20 cellular contexts compared by ENCODE assay signal in the genomic region with DNA sequence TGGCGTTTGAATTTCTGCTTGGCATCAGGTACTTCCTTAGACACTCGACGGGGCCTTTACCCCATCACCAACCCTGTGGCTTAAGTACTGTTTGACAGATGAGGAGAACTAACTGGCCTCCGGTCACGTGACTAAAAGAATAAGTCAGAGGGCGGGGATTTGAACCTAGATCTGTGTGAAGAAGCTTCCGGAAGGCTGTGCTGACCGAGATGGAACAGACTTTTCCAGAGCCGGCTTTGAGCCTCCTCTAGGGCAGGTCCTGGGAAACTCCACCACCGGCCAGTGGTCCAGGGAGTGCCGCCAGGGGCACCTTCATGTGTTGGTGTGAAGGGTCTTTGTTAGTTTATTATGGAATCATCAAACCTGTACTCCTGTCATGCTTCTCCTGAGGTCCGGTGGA. TPM values are rescaled to one million over a fixed set of nuclear protein-coding genes. Genes with fewer than 3 reads are reported as not detected.
DNase-seq lines count a peak whose midpoint lies in the region; ATAC-seq and TF ChIP-seq lines count a peak whose summit lies in the region.
"Had no signal": no experiment of that assay in that cellular context is flagged by ENCODE, and none has a peak within 500 bp of the region (broad histone marks: within the 10 kb centered on the region; RNA-seq: fewer than 3 reads in every experiment).

No MANE protein-coding gene starts in this region.

- no peak overlapping the region for H2BK12ac ChIP-seq in neuronal stem cell (ENCODE audit: low read length)

- H3K4me1 ChIP-seq in right atrium auricular region (peaks cover 0 to 16% of the 10 kb centered on the region in 2 donors), neuronal stem cell (ENCODE audit: control insufficient read depth in 2 of 2, insufficient read depth in 1 of 2, low read depth in 1 of 2, low read length in 2 of 2) (no peaks in the 10 kb centered on the region)
- H3K4me1 ChIP-seq in CD4-positive, alpha-beta memory T cell (ENCODE audit: insufficient read depth, low read length): no peaks in the 10 kb centered on the region

- no peak overlapping the region for H4K91ac ChIP-seq in neuronal stem cell (ENCODE audit: low read depth, low read length, poor library complexity)

- H3K9me3 ChIP-seq in right atrium auricular region: no peaks in the 10 kb centered on the region
- H3K9me3 ChIP-seq in neuronal stem cell (replicated peaks in 1 of 2; ENCODE audit: control insufficient read depth in 2 of 2, insufficient read depth in 1 of 2, low read depth in 1 of 2, low read length in 2 of 2): no peaks in the 10 kb centered on the region
- no peaks in the 10 kb centered on the region for H3K9me3 ChIP-seq in CD4-positive, alpha-beta memory T cell (ENCODE audit: control insufficient read depth in 1 of 2, low read length in 2 of 2)

- no peak overlapping the region for H2AFZ ChIP-seq in neuronal stem cell (ENCODE audit: low read length)

- no peaks in the 10 kb centered on the region for H3K79me1 ChIP-seq in neuronal stem cell (ENCODE audit: low read depth, low read length)

- H3K27me3 ChIP-seq in right atrium auricular region (no peaks in the 10 kb centered on the region), neuronal stem cell (ENCODE audit: control insufficient read depth in 3 of 3, insufficient read depth in 3 of 3, low read depth in 1 of 3, low read length in 3 of 3) (no peaks in the 10 kb centered on the region)
- no peaks in the 10 kb centered on the region for H3K27me3 ChIP-seq in CD4-positive, alpha-beta memory T cell (ENCODE audit: insufficient read depth, low read length)

- H3K4me3 ChIP-seq in right atrium auricular region (no peak overlapping the region), neuronal stem cell (ENCODE audit: low read length in 2 of 2) (no peak overlapping the region)
- no peak overlapping the region for H3K4me3 ChIP-seq in CD4-positive, alpha-beta memory T cell (ENCODE audit: low read length in 2 of 2)

- H3K36me3 ChIP-seq in right atrium auricular region (no peaks in the 10 kb centered on the region), neuronal stem cell (replicated peaks in 1 of 2; ENCODE audit: control insufficient read depth in 2 of 2, insufficient read depth in 2 of 2, low read length in 2 of 2) (no peaks in the 10 kb centered on the region)
- no peaks in the 10 kb centered on the region for H3K36me3 ChIP-seq in CD4-positive, alpha-beta memory T cell (ENCODE audit: insufficient read depth, low read length)

- POLR2A ChIA-PET in activated B cell treated with CpG ODN at 0.5 μM for 24 hours (lab: Charles Lee): no interaction called here
- POLR2A ChIA-PET in CD4-positive, alpha-beta memory T cell (lab: Charles Lee; ENCODE audit: partially characterized antibody): interaction anchor here (0.6 kb wide), 1 partner anchor 47 kb away, joined by 4 read pairs; no protein-coding TSS in a partner anchor

- no CpG with 5 or more reads among the region's 12 CpGs for WGBS in neuronal stem cell (ENCODE audit: extremely low coverage in 2 of 2, insufficient read length in 2 of 2, insufficient replicate concordance in 1 of 2), 2 donors

- no peak overlapping the region for H3K4me2 ChIP-seq in neuronal stem cell (ENCODE audit: insufficient read depth, low read length, poor library complexity, severe bottlenecking)

- no peak overlapping the region for H3K9ac ChIP-seq in neuronal stem cell (ENCODE audit: low read depth, low read length, poor library complexity)

- H3K27ac ChIP-seq in right atrium auricular region (no peak overlapping the region), neuronal stem cell (replicated peaks; ENCODE audit: low read length) (no peak overlapping the region)
- no peak overlapping the region for H3K27ac ChIP-seq in CD4-positive, alpha-beta memory T cell (ENCODE audit: low read depth, low read length)
- H3K27ac ChIP-seq: C4-2B, HL-60 had no signal

- CTCF ChIA-PET in activated B cell treated with CpG ODN at 0.5 μM for 24 hours (lab: Charles Lee): no interaction called here
- CTCF ChIA-PET in CD4-positive, alpha-beta memory T cell (lab: Charles Lee; ENCODE audit: partially characterized antibody): no interaction called here

- no peak overlapping the region for H2BK120ac ChIP-seq in neuronal stem cell (ENCODE audit: low read depth, low read length)

- H3K36me3 Mint-ChIP-seq in activated B cell treated with CpG ODN at 0.5 μM for 24 hours (ENCODE audit: low read depth): peaks cover 21% of the 10 kb centered on the region
- peaks cover 6 to 8% of the 10 kb centered on the region in 2 donors for H3K36me3 Mint-ChIP-seq in CD4-positive, alpha-beta memory T cell

- no peak for ATAC-seq in activated B cell treated with CpG ODN at 0.5 μM for 24 hours (ENCODE audit: low read depth)
- ATAC-seq in HG03439 (IDR thresholded peaks at IDR 0.05; ENCODE audit: unreplicated experiment): no peak
- ATAC-seq: CD8-positive, alpha-beta T cell; HCT116 had no signal

- H3K9me3 Mint-ChIP-seq in activated B cell treated with CpG ODN at 0.5 μM for 24 hours: no peaks in the 10 kb centered on the region
- H3K9me3 Mint-ChIP-seq in CD4-positive, alpha-beta memory T cell: no peaks in the 10 kb centered on the region
- H3K9me3 Mint-ChIP-seq: CD8-positive, alpha-beta T cell; HFFc6 had no signal

- no peak overlapping the region for H3K14ac ChIP-seq in neuronal stem cell (ENCODE audit: low read length)

- no peak for TF ChIP-seq CTCF in right atrium auricular region (IDR thresholded peaks at IDR 0.05)
- no peak for TF ChIP-seq CTCF in activated B cell treated with CpG ODN at 0.5 μM for 24 hours (IDR thresholded peaks at IDR 0.05)

- H3K23ac ChIP-seq in neuronal stem cell (ENCODE audit: low read depth, low read length, poor library complexity): no peak overlapping the region

- H3K4ac ChIP-seq in neuronal stem cell (ENCODE audit: low read length): no peak overlapping the region

- no peak overlapping the region for H3K4me3 Mint-ChIP-seq in activated B cell treated with CpG ODN at 0.5 μM for 24 hours
- no peak overlapping the region for H3K4me3 Mint-ChIP-seq in CD4-positive, alpha-beta memory T cell
- H3K4me3 Mint-ChIP-seq: CD8-positive, alpha-beta T cell; HFFc6 had no signal

- H3K27ac Mint-ChIP-seq in activated B cell treated with CpG ODN at 0.5 μM for 24 hours: peak overlapping the region; percentile 50
- H3K27ac Mint-ChIP-seq in CD4-positive, alpha-beta memory T cell: peak overlapping the region in 2 of 7 donors; percentile 31 to 46
- H3K27ac Mint-ChIP-seq: CD8-positive, alpha-beta T cell; HFFc6 had no signal

- H3K27me3 Mint-ChIP-seq in activated B cell treated with CpG ODN at 0.5 μM for 24 hours: no peaks in the 10 kb centered on the region
- no peaks in the 10 kb centered on the region for H3K27me3 Mint-ChIP-seq in CD4-positive, alpha-beta memory T cell

- peaks cover 44% of the 10 kb centered on the region for H3K4me1 Mint-ChIP-seq in activated B cell treated with CpG ODN at 0.5 μM for 24 hours
- peaks cover 6 to 19% (median 13%) of the 10 kb centered on the region in 4 donors for H3K4me1 Mint-ChIP-seq in CD4-positive, alpha-beta memory T cell

- H2BK5ac ChIP-seq in neuronal stem cell (ENCODE audit: low read length): peak overlapping the region; percentile 66

- H2AK5ac ChIP-seq in neuronal stem cell (ENCODE audit: low read depth, low read length): no peak overlapping the region

- no peak overlapping the region for H3K18ac ChIP-seq in neuronal stem cell (ENCODE audit: low read length)

- intact Hi-C loops in cardiac septum (cut with DNase I) (no loop called here), activated B cell treated with CpG ODN at 0.5 μM for 24 hours (cut with micrococcal nuclease) (no loop called here)
- intact Hi-C loops in CD4-positive, alpha-beta memory T cell (cut with micrococcal nuclease): no loop called here

- DNase-seq in cardiac septum (ENCODE audit: low spot score) (peak; percentile 20), right atrium auricular region (ENCODE audit: low spot score) (no peak), activated B cell treated with CpG ODN at 0.5 μM for 24 hours (no peak), neuronal stem cell (ENCODE audit: low spot score) (no peak), NCI-H1417 treated with DMSO at 0.1 percent for 48 hours (lab: John Stamatoyannopoulos, UW) (no peak)
- no peak for DNase-seq in CD4-positive, alpha-beta memory T cell
- DNase-seq: ACHN; Calu3; CD8-positive, alpha-beta T cell; DMS79 treated with DMSO at 0.1 percent for 48 hours; GF-D8; GOT3; H7; HFFc6; IMR-90; KG1 had no signal

- H4K8ac ChIP-seq in neuronal stem cell (ENCODE audit: low read depth, low read length): no peak overlapping the region

- no peak overlapping the region for H2BK15ac ChIP-seq in neuronal stem cell (ENCODE audit: low read length)

RNA-seq across cellular contexts. Expression of gene CAMK1D, which starts 26.9 kb away (rescaled TPM):
- total RNA-seq in cardiac septum (3.2 TPM), right atrium auricular region (10 to 100 TPM; 24.5 to 27.2 TPM), activated B cell treated with CpG ODN at 0.5 μM for 24 hours (51.7 and 58.8 TPM in 2 replicates)
- polyA plus RNA-seq in neuronal stem cell (2013, experiment 1 of 2): 6.3 TPM
- 7.2 TPM for polyA plus RNA-seq in neuronal stem cell (2013, experiment 2 of 2)
- total RNA-seq in CD4-positive, alpha-beta memory T cell: 10 to 100 TPM; 21.9 to 22.2 TPM
- polyA plus RNA-seq in CD4-positive, alpha-beta memory T cell: 10 to 100 TPM in 1 of 2 donors, 1 to 10 TPM in 1; 5.2 to 17.0 TPM
